25 cellular contexts compared by ENCODE assay signal in the genomic region with DNA sequence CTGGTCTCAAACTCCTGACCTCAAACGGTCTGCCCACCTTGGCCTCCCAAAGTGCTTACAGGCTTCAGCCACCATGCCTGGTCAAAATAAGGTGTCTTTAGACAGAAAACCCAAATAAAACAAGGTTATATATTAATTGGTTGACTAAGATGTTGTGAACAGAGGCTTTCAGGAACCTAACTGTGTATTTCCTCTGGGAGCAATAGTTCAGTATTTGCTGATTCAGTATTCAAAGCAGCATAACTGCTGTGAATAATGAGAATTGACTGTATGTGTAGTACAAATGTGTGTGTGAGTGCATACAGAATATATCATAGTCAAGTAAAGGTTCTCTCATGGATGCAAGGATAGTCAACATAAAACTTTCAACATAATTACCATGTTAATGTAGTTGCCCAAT.
"Had no signal": no experiment of that assay in that cellular context is flagged by ENCODE, and none has a peak within 500 bp of the region (broad histone marks: within the 10 kb centered on the region; RNA-seq: fewer than 3 reads in every experiment).

No MANE protein-coding gene starts in this region.

- H2AFZ ChIP-seq: neural progenitor cell, parathyroid adenoma had no signal

- H3K4me3 Mint-ChIP-seq: mesothelial cell of epicardium; naive thymus-derived CD4-positive, alpha-beta T cell; nephron; neural progenitor cell; stimulated activated naive CD8-positive, alpha-beta T cell treated with anti-CD3 and anti-CD28 coated beads, Interleukin-15, amount 100 ng/mL, for 72 hours had no signal

- ATAC-seq: gastrocnemius medialis; left ventricle myocardium superior; mucosa of descending colon; naive thymus-derived CD4-positive, alpha-beta T cell; sciatic nerve; stimulated activated naive CD8-positive, alpha-beta T cell treated with anti-CD3 and anti-CD28 coated beads, Interleukin-15, amount 100 ng/mL, for 72 hours had no signal

- H3K9ac ChIP-seq: neural progenitor cell, parathyroid adenoma had no signal

- H3K9me3 ChIP-seq: gastrocnemius medialis, mucosa of descending colon, suprapubic skin, transverse colon had no signal

- H3K36me3 ChIP-seq: gastrocnemius medialis, neural progenitor cell, suprapubic skin, transverse colon had no signal

- H3K27ac ChIP-seq: dorsolateral prefrontal cortex, epithelial cell of prostate, gastrocnemius medialis, neural progenitor cell, parathyroid adenoma, suprapubic skin, transverse colon had no signal

- H3K27ac Mint-ChIP-seq: mesothelial cell of epicardium; naive thymus-derived CD4-positive, alpha-beta T cell; nephron; progenitor cell of endocrine pancreas had no signal

- H3K36me3 Mint-ChIP-seq: naive thymus-derived CD4-positive, alpha-beta T cell had no signal

- H3K79me2 ChIP-seq: parathyroid adenoma had no signal

- H3K9me3 Mint-ChIP-seq: stimulated activated naive CD8-positive, alpha-beta T cell treated with anti-CD3 and anti-CD28 coated beads, Interleukin-15, amount 100 ng/mL, for 72 hours had no signal

- H3K4me3 ChIP-seq: dorsolateral prefrontal cortex, gastrocnemius medialis, lung, mucosa of descending colon, neural progenitor cell, smooth muscle cell, suprapubic skin, transverse colon had no signal

- H3K27me3 Mint-ChIP-seq: progenitor cell of endocrine pancreas; stimulated activated naive CD8-positive, alpha-beta T cell treated with anti-CD3 and anti-CD28 coated beads, Interleukin-15, amount 100 ng/mL, for 72 hours had no signal

- H3K4me2 ChIP-seq: neural progenitor cell, smooth muscle cell had no signal

- H3K27me3 ChIP-seq: dorsolateral prefrontal cortex, gastrocnemius medialis, neural progenitor cell, suprapubic skin, transverse colon had no signal

- H3K4me1 Mint-ChIP-seq: naive thymus-derived CD4-positive, alpha-beta T cell; stimulated activated naive CD8-positive, alpha-beta T cell treated with anti-CD3 and anti-CD28 coated beads, Interleukin-15, amount 100 ng/mL, for 72 hours had no signal

- DNase-seq: dorsolateral prefrontal cortex; effector CD4-positive, alpha-beta T cell; foreskin fibroblast; gastrocnemius medialis; head of caudate nucleus; left ventricle myocardium superior; mucosa of descending colon; naive thymus-derived CD4-positive, alpha-beta T cell; stimulated activated CD4-positive, alpha-beta T cell treated with anti-CD3 and anti-CD28 coated beads, Interleukin-12 subunit alpha, Interleukin-12 subunit beta, amount 100 ng/mL, for 4 hours; stimulated activated CD4-positive, alpha-beta T cell treated with anti-CD3 and anti-CD28 coated beads, Interleukin-1b, Interleukin-23, amount 100 ng/mL, for 48 hours; stimulated activated CD4-positive, alpha-beta T cell treated with anti-CD3 and anti-CD28 coated beads, Interleukin-4, amount 100 ng/mL, for 1 hour; stimulated activated CD8-positive, alpha-beta memory T cell treated with anti-CD3 and anti-CD28 coated beads, Interleukin-4, amount 100 ng/mL, for 48 hours; stimulated activated naive CD4-positive, alpha-beta T cell; stimulated activated naive CD8-positive, alpha-beta T cell treated with anti-CD3 and anti-CD28 coated beads, Interleukin-15, amount 100 ng/mL, for 72 hours; transverse colon had no signal

- H3K4me1 ChIP-seq: gastrocnemius medialis, parathyroid adenoma, suprapubic skin, transverse colon had no signal
